In the genomic region with DNA sequence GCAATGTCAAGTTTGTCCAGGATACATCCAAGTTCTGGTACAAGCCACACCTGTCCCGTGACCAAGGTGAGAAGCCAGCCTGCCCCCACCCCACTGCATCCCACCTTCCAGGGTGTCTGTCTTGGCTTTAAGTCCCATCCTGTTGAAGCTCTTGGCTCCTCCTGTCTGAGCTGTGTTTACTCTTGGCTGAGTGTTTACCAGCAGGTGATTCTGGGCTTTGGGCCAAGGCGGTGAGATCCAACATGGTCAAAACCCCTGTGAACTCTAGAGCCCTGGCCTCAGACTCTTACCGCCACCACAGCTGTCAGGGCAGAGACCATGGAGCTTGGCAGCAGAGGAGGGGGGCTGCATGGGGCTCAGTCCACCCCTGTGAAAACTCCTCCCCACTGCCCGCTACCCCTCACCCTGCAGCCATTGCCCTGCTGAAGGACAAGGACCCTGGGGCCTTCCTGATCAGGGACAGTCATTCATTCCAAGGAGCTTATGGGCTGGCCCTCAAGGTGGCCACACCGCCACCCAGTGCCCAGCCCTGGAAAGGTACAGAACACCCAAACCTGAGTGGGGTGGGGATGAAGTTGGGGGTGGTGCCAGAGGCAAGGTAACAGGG, we compare ENCODE assay signal across 1 cellular context.
TF ChIP-seq lines count a peak whose summit lies in the region.

No MANE protein-coding gene starts in this region.

TF ChIP-seq in HepG2, 621 proteins besides CTCF, POLR2A, EP300 and RAD21 (continued from another document and continues in another):
- TF ChIP-seq ZNF652 (CRISPR knock-in tag; IDR thresholded peaks at IDR 0.05; ENCODE audit: borderline replicate concordance, low read depth) (no peak), THAP11 (CRISPR knock-in tag; IDR thresholded peaks at IDR 0.05) (peak; percentile 60), ZNF121 (CRISPR knock-in tag; IDR thresholded peaks at IDR 0.05) (peak; percentile 48), KAT7 (CRISPR knock-in tag; IDR thresholded peaks at IDR 0.05; ENCODE audit: borderline replicate concordance) (no peak), SP5 (CRISPR knock-in tag; IDR thresholded peaks at IDR 0.05; ENCODE audit: borderline replicate concordance, low read depth) (peak; percentile 69), HDAC1 (CRISPR knock-in tag; IDR thresholded peaks at IDR 0.05) (peak; percentile 57), ZBTB38 (CRISPR knock-in tag; IDR thresholded peaks at IDR 0.05) (no peak), MIER3 (CRISPR knock-in tag; IDR thresholded peaks at IDR 0.05; ENCODE audit: borderline replicate concordance) (no peak; the same call in 1 of the 2 replicates), FOXP1 (IDR thresholded peaks at IDR 0.05) (peak; percentile 98), FOXP1 (CRISPR knock-in tag; IDR thresholded peaks at IDR 0.05) (peak; percentile 99), ZNF644 (CRISPR knock-in tag; IDR thresholded peaks at IDR 0.05; ENCODE audit: low read depth) (0 out of 2 replicates have a peak, but pooled peaks have one; percentile 32), RAD51 (IDR thresholded peaks at IDR 0.05; ENCODE audit: borderline replicate concordance) (no peak), ZBTB7A (CRISPR knock-in tag; IDR thresholded peaks at IDR 0.05) (no peak), FOXO1 (CRISPR knock-in tag; IDR thresholded peaks at IDR 0.05) (peak; percentile 95), SAFB2 (CRISPR knock-in tag; IDR thresholded peaks at IDR 0.05; ENCODE audit: borderline replicate concordance, low read depth) (no peak), ZNF546 (CRISPR knock-in tag; conservative IDR thresholded peaks at IDR 0.05) (no peak), SALL1 (CRISPR knock-in tag; IDR thresholded peaks at IDR 0.05) (peak; percentile 77; the same call in 1 of the 2 replicates), ZNF441 (CRISPR knock-in tag; IDR thresholded peaks at IDR 0.05; ENCODE audit: borderline replicate concordance) (no peak), ZNF703 (CRISPR knock-in tag; IDR thresholded peaks at IDR 0.05; ENCODE audit: borderline replicate concordance) (no peak), RXRB (CRISPR knock-in tag; IDR thresholded peaks at IDR 0.05; ENCODE audit: borderline replicate concordance) (peak; percentile 90), ZKSCAN1 (IDR thresholded peaks at IDR 0.05; ENCODE audit: low read length) (0 out of 2 replicates have a peak, but pooled peaks have one; percentile 14), ZBTB21 (CRISPR knock-in tag; IDR thresholded peaks at IDR 0.05) (no peak; the same call in 1 of the 2 replicates), LCORL (IDR thresholded peaks at IDR 0.05) (no peak), LCORL (CRISPR knock-in tag; IDR thresholded peaks at IDR 0.05) (peak; percentile 77), IKZF4 (CRISPR knock-in tag; IDR thresholded peaks at IDR 0.05; ENCODE audit: borderline replicate concordance, low read depth, not compliant biosample characterization) (no peak)
- TF ChIP-seq, protein P1, sequence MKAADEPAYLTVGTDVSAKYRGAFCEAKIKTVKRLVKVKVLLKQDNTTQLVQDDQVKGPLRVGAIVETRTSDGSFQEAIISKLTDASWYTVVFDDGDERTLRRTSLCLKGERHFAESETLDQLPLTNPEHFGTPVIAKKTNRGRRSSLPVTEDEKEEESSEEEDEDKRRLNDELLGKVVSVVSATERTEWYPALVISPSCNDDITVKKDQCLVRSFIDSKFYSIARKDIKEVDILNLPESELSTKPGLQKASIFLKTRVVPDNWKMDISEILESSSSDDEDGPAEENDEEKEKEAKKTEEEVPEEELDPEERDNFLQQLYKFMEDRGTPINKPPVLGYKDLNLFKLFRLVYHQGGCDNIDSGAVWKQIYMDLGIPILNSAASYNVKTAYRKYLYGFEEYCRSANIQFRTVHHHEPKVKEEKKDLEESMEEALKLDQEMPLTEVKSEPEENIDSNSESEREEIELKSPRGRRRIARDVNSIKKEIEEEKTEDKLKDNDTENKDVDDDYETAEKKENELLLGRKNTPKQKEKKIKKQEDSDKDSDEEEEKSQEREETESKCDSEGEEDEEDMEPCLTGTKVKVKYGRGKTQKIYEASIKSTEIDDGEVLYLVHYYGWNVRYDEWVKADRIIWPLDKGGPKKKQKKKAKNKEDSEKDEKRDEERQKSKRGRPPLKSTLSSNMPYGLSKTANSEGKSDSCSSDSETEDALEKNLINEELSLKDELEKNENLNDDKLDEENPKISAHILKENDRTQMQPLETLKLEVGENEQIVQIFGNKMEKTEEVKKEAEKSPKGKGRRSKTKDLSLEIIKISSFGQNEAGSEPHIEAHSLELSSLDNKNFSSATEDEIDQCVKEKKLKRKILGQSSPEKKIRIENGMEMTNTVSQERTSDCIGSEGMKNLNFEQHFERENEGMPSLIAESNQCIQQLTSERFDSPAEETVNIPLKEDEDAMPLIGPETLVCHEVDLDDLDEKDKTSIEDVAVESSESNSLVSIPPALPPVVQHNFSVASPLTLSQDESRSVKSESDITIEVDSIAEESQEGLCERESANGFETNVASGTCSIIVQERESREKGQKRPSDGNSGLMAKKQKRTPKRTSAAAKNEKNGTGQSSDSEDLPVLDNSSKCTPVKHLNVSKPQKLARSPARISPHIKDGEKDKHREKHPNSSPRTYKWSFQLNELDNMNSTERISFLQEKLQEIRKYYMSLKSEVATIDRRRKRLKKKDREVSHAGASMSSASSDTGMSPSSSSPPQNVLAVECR (CRISPR knock-in tag; IDR thresholded peaks at IDR 0.05; ENCODE audit: borderline replicate concordance) = peak; percentile 75; the same call in 1 of the 2 replicates
- TF ChIP-seq, protein P2, sequence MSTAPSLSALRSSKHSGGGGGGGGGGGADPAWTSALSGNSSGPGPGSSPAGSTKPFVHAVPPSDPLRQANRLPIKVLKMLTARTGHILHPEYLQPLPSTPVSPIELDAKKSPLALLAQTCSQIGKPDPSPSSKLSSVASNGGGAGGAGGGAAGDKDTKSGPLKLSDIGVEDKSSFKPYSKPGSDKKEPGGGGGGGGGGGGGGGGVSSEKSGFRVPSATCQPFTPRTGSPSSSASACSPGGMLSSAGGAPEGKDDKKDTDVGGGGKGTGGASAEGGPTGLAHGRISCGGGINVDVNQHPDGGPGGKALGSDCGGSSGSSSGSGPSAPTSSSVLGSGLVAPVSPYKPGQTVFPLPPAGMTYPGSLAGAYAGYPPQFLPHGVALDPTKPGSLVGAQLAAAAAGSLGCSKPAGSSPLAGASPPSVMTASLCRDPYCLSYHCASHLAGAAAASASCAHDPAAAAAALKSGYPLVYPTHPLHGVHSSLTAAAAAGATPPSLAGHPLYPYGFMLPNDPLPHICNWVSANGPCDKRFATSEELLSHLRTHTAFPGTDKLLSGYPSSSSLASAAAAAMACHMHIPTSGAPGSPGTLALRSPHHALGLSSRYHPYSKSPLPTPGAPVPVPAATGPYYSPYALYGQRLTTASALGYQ (CRISPR knock-in tag; IDR thresholded peaks at IDR 0.05) = peak; percentile 69; the same call in 1 of the 2 replicates
- TF ChIP-seq, protein P3, sequence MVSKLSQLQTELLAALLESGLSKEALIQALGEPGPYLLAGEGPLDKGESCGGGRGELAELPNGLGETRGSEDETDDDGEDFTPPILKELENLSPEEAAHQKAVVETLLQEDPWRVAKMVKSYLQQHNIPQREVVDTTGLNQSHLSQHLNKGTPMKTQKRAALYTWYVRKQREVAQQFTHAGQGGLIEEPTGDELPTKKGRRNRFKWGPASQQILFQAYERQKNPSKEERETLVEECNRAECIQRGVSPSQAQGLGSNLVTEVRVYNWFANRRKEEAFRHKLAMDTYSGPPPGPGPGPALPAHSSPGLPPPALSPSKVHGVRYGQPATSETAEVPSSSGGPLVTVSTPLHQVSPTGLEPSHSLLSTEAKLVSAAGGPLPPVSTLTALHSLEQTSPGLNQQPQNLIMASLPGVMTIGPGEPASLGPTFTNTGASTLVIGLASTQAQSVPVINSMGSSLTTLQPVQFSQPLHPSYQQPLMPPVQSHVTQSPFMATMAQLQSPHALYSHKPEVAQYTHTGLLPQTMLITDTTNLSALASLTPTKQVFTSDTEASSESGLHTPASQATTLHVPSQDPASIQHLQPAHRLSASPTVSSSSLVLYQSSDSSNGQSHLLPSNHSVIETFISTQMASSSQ (IDR thresholded peaks at IDR 0.05; ENCODE audit: low read depth) = no peak
- TF ChIP-seq, protein P3 (CRISPR knock-in tag; IDR thresholded peaks at IDR 0.05; ENCODE audit: borderline replicate concordance) = peak; percentile 51; the same call in 1 of the 2 replicates
- TF ChIP-seq, protein P4, sequence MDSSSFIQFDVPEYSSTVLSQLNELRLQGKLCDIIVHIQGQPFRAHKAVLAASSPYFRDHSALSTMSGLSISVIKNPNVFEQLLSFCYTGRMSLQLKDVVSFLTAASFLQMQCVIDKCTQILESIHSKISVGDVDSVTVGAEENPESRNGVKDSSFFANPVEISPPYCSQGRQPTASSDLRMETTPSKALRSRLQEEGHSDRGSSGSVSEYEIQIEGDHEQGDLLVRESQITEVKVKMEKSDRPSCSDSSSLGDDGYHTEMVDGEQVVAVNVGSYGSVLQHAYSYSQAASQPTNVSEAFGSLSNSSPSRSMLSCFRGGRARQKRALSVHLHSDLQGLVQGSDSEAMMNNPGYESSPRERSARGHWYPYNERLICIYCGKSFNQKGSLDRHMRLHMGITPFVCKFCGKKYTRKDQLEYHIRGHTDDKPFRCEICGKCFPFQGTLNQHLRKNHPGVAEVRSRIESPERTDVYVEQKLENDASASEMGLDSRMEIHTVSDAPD (CRISPR knock-in tag; IDR thresholded peaks at IDR 0.05) = peak; percentile 96
- TF ChIP-seq, protein P5, sequence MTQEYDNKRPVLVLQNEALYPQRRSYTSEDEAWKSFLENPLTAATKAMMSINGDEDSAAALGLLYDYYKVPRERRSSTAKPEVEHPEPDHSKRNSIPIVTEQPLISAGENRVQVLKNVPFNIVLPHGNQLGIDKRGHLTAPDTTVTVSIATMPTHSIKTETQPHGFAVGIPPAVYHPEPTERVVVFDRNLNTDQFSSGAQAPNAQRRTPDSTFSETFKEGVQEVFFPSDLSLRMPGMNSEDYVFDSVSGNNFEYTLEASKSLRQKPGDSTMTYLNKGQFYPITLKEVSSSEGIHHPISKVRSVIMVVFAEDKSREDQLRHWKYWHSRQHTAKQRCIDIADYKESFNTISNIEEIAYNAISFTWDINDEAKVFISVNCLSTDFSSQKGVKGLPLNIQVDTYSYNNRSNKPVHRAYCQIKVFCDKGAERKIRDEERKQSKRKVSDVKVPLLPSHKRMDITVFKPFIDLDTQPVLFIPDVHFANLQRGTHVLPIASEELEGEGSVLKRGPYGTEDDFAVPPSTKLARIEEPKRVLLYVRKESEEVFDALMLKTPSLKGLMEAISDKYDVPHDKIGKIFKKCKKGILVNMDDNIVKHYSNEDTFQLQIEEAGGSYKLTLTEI (CRISPR knock-in tag; conservative IDR thresholded peaks at IDR 0.05) = no peak
- TF ChIP-seq, protein P6, sequence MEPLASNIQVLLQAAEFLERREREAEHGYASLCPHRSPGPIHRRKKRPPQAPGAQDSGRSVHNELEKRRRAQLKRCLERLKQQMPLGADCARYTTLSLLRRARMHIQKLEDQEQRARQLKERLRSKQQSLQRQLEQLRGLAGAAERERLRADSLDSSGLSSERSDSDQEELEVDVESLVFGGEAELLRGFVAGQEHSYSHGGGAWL (CRISPR knock-in tag; IDR thresholded peaks at IDR 0.05) = no peak
- TF ChIP-seq, protein P7, sequence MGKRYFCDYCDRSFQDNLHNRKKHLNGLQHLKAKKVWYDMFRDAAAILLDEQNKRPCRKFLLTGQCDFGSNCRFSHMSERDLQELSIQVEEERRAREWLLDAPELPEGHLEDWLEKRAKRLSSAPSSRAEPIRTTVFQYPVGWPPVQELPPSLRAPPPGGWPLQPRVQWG (CRISPR knock-in tag; IDR thresholded peaks at IDR 0.05; ENCODE audit: borderline replicate concordance, low read depth) = no peak
- TF ChIP-seq, protein P8, sequence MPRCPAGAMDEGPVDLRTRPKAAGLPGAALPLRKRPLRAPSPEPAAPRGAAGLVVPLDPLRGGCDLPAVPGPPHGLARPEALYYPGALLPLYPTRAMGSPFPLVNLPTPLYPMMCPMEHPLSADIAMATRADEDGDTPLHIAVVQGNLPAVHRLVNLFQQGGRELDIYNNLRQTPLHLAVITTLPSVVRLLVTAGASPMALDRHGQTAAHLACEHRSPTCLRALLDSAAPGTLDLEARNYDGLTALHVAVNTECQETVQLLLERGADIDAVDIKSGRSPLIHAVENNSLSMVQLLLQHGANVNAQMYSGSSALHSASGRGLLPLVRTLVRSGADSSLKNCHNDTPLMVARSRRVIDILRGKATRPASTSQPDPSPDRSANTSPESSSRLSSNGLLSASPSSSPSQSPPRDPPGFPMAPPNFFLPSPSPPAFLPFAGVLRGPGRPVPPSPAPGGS (CRISPR knock-in tag; IDR thresholded peaks at IDR 0.05) = no peak
- TF ChIP-seq, protein P9, sequence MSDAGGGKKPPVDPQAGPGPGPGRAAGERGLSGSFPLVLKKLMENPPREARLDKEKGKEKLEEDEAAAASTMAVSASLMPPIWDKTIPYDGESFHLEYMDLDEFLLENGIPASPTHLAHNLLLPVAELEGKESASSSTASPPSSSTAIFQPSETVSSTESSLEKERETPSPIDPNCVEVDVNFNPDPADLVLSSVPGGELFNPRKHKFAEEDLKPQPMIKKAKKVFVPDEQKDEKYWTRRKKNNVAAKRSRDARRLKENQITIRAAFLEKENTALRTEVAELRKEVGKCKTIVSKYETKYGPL (CRISPR knock-in tag; IDR thresholded peaks at IDR 0.05) = no peak
- TF ChIP-seq, protein P10, sequence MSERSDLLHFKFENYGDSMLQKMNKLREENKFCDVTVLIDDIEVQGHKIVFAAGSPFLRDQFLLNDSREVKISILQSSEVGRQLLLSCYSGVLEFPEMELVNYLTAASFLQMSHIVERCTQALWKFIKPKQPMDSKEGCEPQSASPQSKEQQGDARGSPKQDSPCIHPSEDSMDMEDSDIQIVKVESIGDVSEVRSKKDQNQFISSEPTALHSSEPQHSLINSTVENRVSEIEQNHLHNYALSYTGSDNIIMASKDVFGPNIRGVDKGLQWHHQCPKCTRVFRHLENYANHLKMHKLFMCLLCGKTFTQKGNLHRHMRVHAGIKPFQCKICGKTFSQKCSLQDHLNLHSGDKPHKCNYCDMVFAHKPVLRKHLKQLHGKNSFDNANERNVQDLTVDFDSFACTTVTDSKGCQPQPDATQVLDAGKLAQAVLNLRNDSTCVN (CRISPR knock-in tag; IDR thresholded peaks at IDR 0.05; ENCODE audit: borderline replicate concordance) = peak; percentile 49; the same call in 1 of the 2 replicates
